2 cellular contexts compared by ENCODE assay signal in genomic region chr9:36858805-36859375, GRCh38.
A peak's percentile ranks its signal among the peaks of the same experiment; 100 is the strongest.
TF ChIP-seq lines count a peak whose summit lies in the region.

No MANE protein-coding gene starts in this region.

TF ChIP-seq in HEK293T, 16 proteins besides CTCF, POLR2A, EP300 and RAD21:
- TF ChIP-seq HDGF (IDR thresholded peaks at IDR 0.05; ENCODE audit: borderline replicate concordance) (no peak), BHLHE40 (IDR thresholded peaks at IDR 0.05; ENCODE audit: borderline replicate concordance) (no peak), SUZ12 (IDR thresholded peaks at IDR 0.05) (no peak), PKNOX1 (IDR thresholded peaks at IDR 0.05) (peak; percentile 78)

TF ChIP-seq in H1, 55 proteins besides CTCF, POLR2A, EP300 and RAD21:
- TF ChIP-seq FOSL1 (IDR thresholded peaks at IDR 0.05; ENCODE audit: insufficient read depth, low read depth, low read length), result no peak
- no peak for TF ChIP-seq POU5F1 (IDR thresholded peaks at IDR 0.05; ENCODE audit: low read depth, low read length)
- TF ChIP-seq CHD2 (IDR thresholded peaks at IDR 0.05; ENCODE audit: low read length), result no peak
- TF ChIP-seq SUZ12 (IDR thresholded peaks at IDR 0.05; ENCODE audit: low read length), result no peak
- TF ChIP-seq TEAD4 (IDR thresholded peaks at IDR 0.05; ENCODE audit: low read depth, low read length), result no peak
- no peak for TF ChIP-seq BRCA1 (IDR thresholded peaks at IDR 0.05; ENCODE audit: low read depth, low read length)
- no peak for TF ChIP-seq TAF7 (optimal IDR thresholded peaks at IDR 0.05; ENCODE audit: borderline replicate concordance, low read depth, low read length)
- no peak for TF ChIP-seq CHD7 (IDR thresholded peaks at IDR 0.05; ENCODE audit: insufficient replicate concordance, low read length)
- TF ChIP-seq MAFK (IDR thresholded peaks at IDR 0.05; ENCODE audit: low read depth, low read length), result no peak
- TF ChIP-seq TCF12 (IDR thresholded peaks at IDR 0.05; ENCODE audit: low read depth, low read length), result no peak
- TF ChIP-seq GABPA (IDR thresholded peaks at IDR 0.05; ENCODE audit: borderline replicate concordance, insufficient read depth, low read length), result no peak
- TF ChIP-seq CTBP2 (IDR thresholded peaks at IDR 0.05; ENCODE audit: borderline replicate concordance, insufficient read depth, insufficient read length, low read length), result no peak
TF ChIP-seq in H1: peak in this region for 0.
